ENCODE assay signal across 8 cellular contexts in genomic region chr2:9844036-9844483, GRCh38. TPM values are rescaled to one million over a fixed set of nuclear protein-coding genes. Genes with fewer than 3 reads are reported as not detected.
DNase-seq lines count a peak whose midpoint lies in the region; ATAC-seq and TF ChIP-seq lines count a peak whose summit lies in the region.

No MANE protein-coding gene starts in this region.

- H4K20me1 ChIP-seq in mammary epithelial cell (ENCODE audit: insufficient read depth, low read length): no peaks in the 10 kb centered on the region

- no peak for ATAC-seq in aorta (ENCODE audit: low FRiP score)
- ATAC-seq in GM18873 (IDR thresholded peaks at IDR 0.05; ENCODE audit: low FRiP score, unreplicated experiment): no peak
- no peak for ATAC-seq in GM18907 (IDR thresholded peaks at IDR 0.05; ENCODE audit: unreplicated experiment)

- H3K27me3 ChIP-seq in mammary epithelial cell (ENCODE audit: insufficient read depth, low read length): no peaks in the 10 kb centered on the region
- no peaks in the 10 kb centered on the region for H3K27me3 ChIP-seq in mesenchymal stem cell (ENCODE audit: control insufficient read depth in 1 of 2, insufficient read depth in 1 of 2, low read length in 2 of 2)
- no peaks in the 10 kb centered on the region for H3K27me3 ChIP-seq in aorta (ENCODE audit: control insufficient read depth in 1 of 2, insufficient read depth in 2 of 2, low read length in 1 of 2)

- no peak overlapping the region for H2BK12ac ChIP-seq in mesenchymal stem cell (ENCODE audit: low read length in 2 of 2)

- no peak overlapping the region for H4K91ac ChIP-seq in mesenchymal stem cell (ENCODE audit: low read length)

- H4K8ac ChIP-seq in mesenchymal stem cell (ENCODE audit: low read length): no peak overlapping the region

- TF ChIP-seq CTCF in mammary epithelial cell (conservative IDR thresholded peaks at IDR 0.05 in 1 of 2, IDR thresholded peaks at IDR 0.05 in 1 of 2; ENCODE audit: extremely low read depth in 1 of 2, insufficient read depth in 1 of 2, low read depth in 1 of 2, low read length in 2 of 2): no peak

- H3K27ac ChIP-seq in mammary epithelial cell (ENCODE audit: insufficient read depth, low read depth, low read length) (peak overlapping the region; percentile 91), mesenchymal stem cell (ENCODE audit: low read length, poor library complexity, severe bottlenecking) (peak overlapping the region; percentile 65), aorta (ENCODE audit: low read depth in 1 of 2, low read length in 2 of 2) (no peak overlapping the region)

- dilution Hi-C loops in mammary epithelial cell (cut with HindIII; ENCODE audit: low sequenced_read_pairs): no loop called here

- H3K9ac ChIP-seq in mammary epithelial cell (ENCODE audit: insufficient read depth, low read length) (peak overlapping the region; percentile 96), mesenchymal stem cell (ENCODE audit: low read length) (peak overlapping the region; percentile 94)

- H3K36me3 ChIP-seq in mammary epithelial cell (ENCODE audit: insufficient read depth, low read length) (no peaks in the 10 kb centered on the region), mesenchymal stem cell (ENCODE audit: control insufficient read depth in 1 of 2, insufficient read depth in 2 of 2, low read depth in 1 of 2, low read length in 2 of 2) (peaks cover 2 to 35% of the 10 kb centered on the region in 2 experiments), aorta (ENCODE audit: control insufficient read depth in 1 of 2, insufficient read depth in 2 of 2, low read length in 1 of 2) (peaks cover 0 to 3% of the 10 kb centered on the region in 2 donors)

- H3K79me2 ChIP-seq in mammary epithelial cell (ENCODE audit: insufficient read depth, low read length): peaks cover 31% of the 10 kb centered on the region

- peak; percentile 44 for DNase-seq in ELF-1 (ENCODE audit: low read depth, low spot score)
- DNase-seq in NCI-H2227 (lab: John Stamatoyannopoulos, UW; ENCODE audit: unreplicated experiment): peak; percentile 41
- DNase-seq in mammary epithelial cell: no peak
- no peak for DNase-seq in mesenchymal stem cell
- no peak for DNase-seq in aorta
- DNase-seq in amniotic stem cell (lab: John Stamatoyannopoulos, UW): no peak

- intact Hi-C loops in mammary epithelial cell (cut with micrococcal nuclease): no loop called here
- intact Hi-C loops in aorta (cut with DNase I): loop anchor here in 1 of 2 donors (5.0 kb wide), 1 partner anchor 108 kb away; the partner anchor contains the start of gene GRHL1

- no peak overlapping the region for H3K23ac ChIP-seq in mesenchymal stem cell (ENCODE audit: low read length in 2 of 2)

- H3K4me3 ChIP-seq in mammary epithelial cell (replicated peaks in 1 of 3; ENCODE audit: insufficient read depth in 1 of 3, low read depth in 2 of 3, low read length in 3 of 3) (peak overlapping the region; percentile 69 to 83 (median 73)), mesenchymal stem cell (ENCODE audit: insufficient read depth in 1 of 2, low read depth in 1 of 2, low read length in 2 of 2) (peak overlapping the region; percentile 82 to 84), aorta (ENCODE audit: low read length in 2 of 2) (peak overlapping the region; percentile 51 to 68)

- in situ Hi-C loops in mammary epithelial cell (cut with MboI; ENCODE audit: low sequenced_read_pairs in 2 of 2): no loop called here

- H3K9me3 ChIP-seq in mammary epithelial cell (replicated peaks; ENCODE audit: insufficient read depth, low read length): no peaks in the 10 kb centered on the region
- H3K9me3 ChIP-seq in mesenchymal stem cell (ENCODE audit: control insufficient read depth, low read length): no peaks in the 10 kb centered on the region
- no peaks in the 10 kb centered on the region for H3K9me3 ChIP-seq in aorta (ENCODE audit: control insufficient read depth, low read length)

- H3K4me2 ChIP-seq in mammary epithelial cell (ENCODE audit: insufficient read depth, low read depth, low read length): peak overlapping the region; percentile 92
- peak overlapping the region; percentile 79 for H3K4me2 ChIP-seq in mesenchymal stem cell (ENCODE audit: low read length, poor library complexity, severe bottlenecking)

- H2BK5ac ChIP-seq in mesenchymal stem cell (ENCODE audit: low read depth, low read length, poor library complexity, severe bottlenecking): no peak overlapping the region

- H3K79me1 ChIP-seq in mesenchymal stem cell (replicated peaks; ENCODE audit: low read length, poor library complexity, severe bottlenecking): peaks cover 6% of the 10 kb centered on the region

- H3K18ac ChIP-seq in mesenchymal stem cell (ENCODE audit: low read depth in 1 of 2, low read length in 2 of 2): peak overlapping the region in 1 of 2 experiments; percentile 85

- WGBS in mammary epithelial cell (ENCODE audit: low coverage, missing lambda C conversion rate): 25% methylated on average over 15 of the region's 15 CpGs
- WGBS in mesenchymal stem cell: 16% methylated on average over 10 of the region's 15 CpGs
- 26 to 30% methylated on average over 15 of the region's 15 CpGs for WGBS in aorta, 2 donors

- TSS peak; percentile 28 for BruUV-seq in mammary epithelial cell (replicated peaks; lab: Mats Ljungman, UMichigan)

- peak overlapping the region; percentile 12 for H2BK15ac ChIP-seq in mesenchymal stem cell (ENCODE audit: low read depth, poor library complexity, severe bottlenecking)

- CTCF ChIA-PET in mammary epithelial cell (lab: Charles Lee; ENCODE audit: low non-redundant PET): interaction anchor here (0.7 kb wide), 1 partner anchor 42 kb away, joined by 4 read pairs; no protein-coding TSS in a partner anchor

- H2BK120ac ChIP-seq in mesenchymal stem cell (ENCODE audit: low read depth, low read length): no peak overlapping the region

- H2AFZ ChIP-seq in mammary epithelial cell (ENCODE audit: low read depth, low read length) (peak overlapping the region; percentile 96), mesenchymal stem cell (ENCODE audit: low read depth, low read length) (no peak overlapping the region)

- peaks cover 40% of the 10 kb centered on the region for H3K4me1 ChIP-seq in mammary epithelial cell (ENCODE audit: insufficient read depth, low read length)
- H3K4me1 ChIP-seq in mesenchymal stem cell (ENCODE audit: control insufficient read depth, insufficient read depth, low read depth, low read length): peaks cover 3% of the 10 kb centered on the region
- H3K4me1 ChIP-seq in aorta (ENCODE audit: control insufficient read depth in 1 of 2, insufficient read depth in 2 of 2, low read length in 2 of 2): no peaks in the 10 kb centered on the region

- H3K4ac ChIP-seq in mesenchymal stem cell (ENCODE audit: low read depth in 1 of 2, low read length in 2 of 2): peak overlapping the region in 1 of 2 experiments; percentile 73

- no peak overlapping the region for H3K14ac ChIP-seq in mesenchymal stem cell (ENCODE audit: low read length in 2 of 2)

- no peak overlapping the region for H2AK5ac ChIP-seq in mesenchymal stem cell (ENCODE audit: low read length, severe bottlenecking)

RNA-seq across cellular contexts. Expression of gene TAF1B, which starts 0.8 kb away (rescaled TPM):
- total RNA-seq in mammary epithelial cell: 10 to 100 TPM; 13.5 to 25.5 TPM
- polyA plus RNA-seq in mammary epithelial cell: 9.4 TPM
- 30.4 TPM for polyA minus RNA-seq in mammary epithelial cell
- 12.1 TPM for polyA plus RNA-seq in mesenchymal stem cell (2013, experiment 1 of 2)
- 12.5 TPM for polyA plus RNA-seq in mesenchymal stem cell (2013, experiment 2 of 2)
- total RNA-seq in aorta: 10 to 100 TPM; 18.1 to 21.9 TPM
- 1 to 10 TPM; 2.8 to 7.5 TPM for polyA plus RNA-seq in aorta

Comparison
In these comparisons a context has a peak if more than half of its experiments do, and no peak if none do; other contexts are left out.
1. DNase-seq: peak in ELF-1 (single experiment) and NCI-H2227 (single experiment); none in mammary epithelial cell (single experiment), mesenchymal stem cell (single experiment), aorta (0 of 2) and amniotic stem cell (single experiment).
2. H3K27ac ChIP-seq: peak in mammary epithelial cell (single experiment) and mesenchymal stem cell (single experiment); none in aorta (0 of 2).
3. Peak in every context shown above with its lines, with median percentiles within 50 percentile points of each other: H3K4me3 ChIP-seq.